1 cellular context compared by ENCODE assay signal in the genomic region with DNA sequence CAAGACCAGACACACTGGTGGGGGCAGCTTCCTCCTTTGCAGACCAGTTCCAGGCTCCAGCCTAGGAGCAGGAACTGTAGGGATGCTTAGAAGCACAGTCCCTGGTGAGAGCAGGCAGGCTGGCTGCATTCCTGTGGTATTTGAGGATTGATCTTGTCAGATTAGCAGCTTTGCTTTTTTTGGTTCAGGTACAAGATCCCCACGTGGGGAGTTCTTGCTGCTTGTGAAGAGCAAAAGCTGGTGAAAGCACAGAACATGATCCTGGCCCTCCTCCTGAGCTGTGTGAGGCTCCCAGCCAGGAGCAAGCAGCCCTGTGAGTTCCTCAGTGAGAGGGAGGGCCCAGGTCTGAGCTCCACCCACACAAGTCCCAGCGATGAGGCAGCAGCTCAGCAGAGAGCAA.
TF ChIP-seq lines count a peak whose summit lies in the region.

No MANE protein-coding gene starts in this region.

TF ChIP-seq in HEK293, 187 proteins besides CTCF, POLR2A, EP300 and RAD21 (continued from another document):
- TF ChIP-seq PRDM10 (tag by site-specific recombination; IDR thresholded peaks at IDR 0.05), result peak; percentile 94
- TF ChIP-seq ZSCAN30 (tag by site-specific recombination; IDR thresholded peaks at IDR 0.05), result 0 out of 2 replicates have a peak, but pooled peaks have one; percentile 23
- TF ChIP-seq ZNF24 (tag by site-specific recombination; IDR thresholded peaks at IDR 0.05), result 0 out of 2 replicates have a peak, but pooled peaks have one; percentile 53
- TF ChIP-seq FEZF1 (tag by site-specific recombination; IDR thresholded peaks at IDR 0.05), result peak; percentile 81
- TF ChIP-seq, protein P1, sequence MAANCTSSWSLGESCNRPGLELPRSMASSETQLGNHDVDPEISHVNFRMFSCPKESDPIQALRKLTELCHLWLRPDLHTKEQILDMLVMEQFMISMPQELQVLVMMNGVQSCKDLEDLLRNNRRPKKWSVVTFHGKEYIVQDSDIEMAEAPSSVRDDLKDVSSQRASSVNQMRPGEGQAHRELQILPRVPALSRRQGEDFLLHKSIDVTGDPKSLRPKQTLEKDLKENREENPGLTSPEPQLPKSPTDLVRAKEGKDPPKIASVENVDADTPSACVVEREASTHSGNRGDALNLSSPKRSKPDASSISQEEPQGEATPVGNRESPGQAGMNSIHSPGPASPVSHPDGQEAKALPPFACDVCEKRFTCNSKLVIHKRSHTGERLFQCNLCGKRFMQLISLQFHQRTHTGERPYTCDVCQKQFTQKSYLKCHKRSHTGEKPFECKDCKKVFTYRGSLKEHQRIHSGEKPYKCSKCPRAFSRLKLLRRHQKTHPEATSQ (tag by site-specific recombination; IDR thresholded peaks at IDR 0.05), result no peak
- no peak for TF ChIP-seq KLF10 (tag by site-specific recombination; IDR thresholded peaks at IDR 0.05)
- no peak for TF ChIP-seq ZNF571 (tag by site-specific recombination; IDR thresholded peaks at IDR 0.05)
- peak; percentile 97 for TF ChIP-seq ZIC2 (tag by site-specific recombination; IDR thresholded peaks at IDR 0.05)
- no peak for TF ChIP-seq ZNF776 (tag by site-specific recombination; IDR thresholded peaks at IDR 0.05; ENCODE audit: borderline replicate concordance)
- no peak for TF ChIP-seq ZNF140 (tag by site-specific recombination; IDR thresholded peaks at IDR 0.05)
- peak; percentile 80 for TF ChIP-seq OSR2 (tag by site-specific recombination; IDR thresholded peaks at IDR 0.05)
- TF ChIP-seq ZNF37A (tag by site-specific recombination; IDR thresholded peaks at IDR 0.05), result no peak
- TF ChIP-seq SP3 (tag by site-specific recombination; IDR thresholded peaks at IDR 0.05), result 0 out of 2 replicates have a peak, but pooled peaks have one; percentile 21
- TF ChIP-seq ZNF121 (tag by site-specific recombination; IDR thresholded peaks at IDR 0.05), result no peak
- peak; percentile 47; the same call in 1 of the 2 replicates for TF ChIP-seq ZNF843 (tag by site-specific recombination; IDR thresholded peaks at IDR 0.05)
- peak; percentile 63 for TF ChIP-seq ZXDB (tag by site-specific recombination; IDR thresholded peaks at IDR 0.05)
- TF ChIP-seq ZNF677 (tag by site-specific recombination; IDR thresholded peaks at IDR 0.05), result no peak
- peak; percentile 29; the same call in 1 of the 2 replicates for TF ChIP-seq ZNF2 (tag by site-specific recombination; IDR thresholded peaks at IDR 0.05)
- no peak for TF ChIP-seq ZNF645 (tag by site-specific recombination; IDR thresholded peaks at IDR 0.05)
